Comparison of ENCODE assay signal across 22 cellular contexts in genomic region chr21:46650476-46651098, GRCh38. TPM values are rescaled to one million over a fixed set of nuclear protein-coding genes. Genes with fewer than 3 reads are reported as not detected.
DNase-seq lines count a peak whose midpoint lies in the region; ATAC-seq and TF ChIP-seq lines count a peak whose summit lies in the region.
"Had no signal": no experiment of that assay in that cellular context is flagged by ENCODE, and none has a peak within 500 bp of the region (broad histone marks: within the 10 kb centered on the region; RNA-seq: fewer than 3 reads in every experiment).

No MANE protein-coding gene starts in this region.

- H3K23ac ChIP-seq in neuronal stem cell (ENCODE audit: low read depth, low read length, poor library complexity), result peak overlapping the region; percentile 70

- peak overlapping the region; percentile 1 for H3K27ac Mint-ChIP-seq in activated CD8-positive, alpha-beta memory T cell treated with anti-CD3 and anti-CD28 coated beads, Interleukin-2, amount 10 ng/mL, durations not matched to agents 7 days and 5 days
- peak overlapping the region; percentile 22 for H3K27ac Mint-ChIP-seq in activated T-helper 17 cell treated with anti-CD3 and anti-CD28 coated beads, Interleukin-2, amount 50 U/mL, for 72 hours

- H3K27me3 ChIP-seq in heart right ventricle (no peaks in the 10 kb centered on the region), neuronal stem cell (ENCODE audit: control insufficient read depth in 3 of 3, insufficient read depth in 3 of 3, low read depth in 1 of 3, low read length in 3 of 3) (no peaks in the 10 kb centered on the region), ascending aorta (no peaks in the 10 kb centered on the region)
- H3K27me3 ChIP-seq: adrenal gland, BE2C, spleen had no signal

- TF ChIP-seq CTCF in heart right ventricle (IDR thresholded peaks at IDR 0.05) (no peak), ascending aorta (IDR thresholded peaks at IDR 0.05) (no peak)

- H3K4me1 ChIP-seq in heart right ventricle (peaks cover 0 to 14% (median 9%) of the 10 kb centered on the region in 9 donors), neuronal stem cell (ENCODE audit: control insufficient read depth in 2 of 2, insufficient read depth in 1 of 2, low read depth in 1 of 2, low read length in 2 of 2) (no peaks in the 10 kb centered on the region), ascending aorta (no peaks in the 10 kb centered on the region)
- H3K4me1 ChIP-seq: adrenal gland, BE2C, psoas muscle had no signal

- intact Hi-C loops in heart right ventricle (cut with DNase I), result no loop called here
- intact Hi-C loops in ascending aorta (cut with DNase I), result no loop called here

- WGBS in heart right ventricle, 2 donors, result 53 to 64% methylated on average over 14 of the region's 14 CpGs
- no CpG with 5 or more reads among the region's 14 CpGs for WGBS in neuronal stem cell (ENCODE audit: extremely low coverage in 2 of 2, insufficient read length in 2 of 2, insufficient replicate concordance in 1 of 2), 2 donors

- no peaks in the 10 kb centered on the region for H3K27me3 Mint-ChIP-seq in activated CD8-positive, alpha-beta memory T cell treated with anti-CD3 and anti-CD28 coated beads, Interleukin-2, amount 10 ng/mL, durations not matched to agents 7 days and 5 days
- H3K27me3 Mint-ChIP-seq in activated T-helper 17 cell treated with anti-CD3 and anti-CD28 coated beads, Interleukin-2, amount 50 U/mL, for 72 hours, result no peaks in the 10 kb centered on the region
- H3K27me3 Mint-ChIP-seq: central memory CD8-positive, alpha-beta T cell; naive B cell had no signal

- H4K91ac ChIP-seq in neuronal stem cell (ENCODE audit: low read depth, low read length, poor library complexity), result no peak overlapping the region

- H2BK120ac ChIP-seq in neuronal stem cell (ENCODE audit: low read depth, low read length), result no peak overlapping the region

- no peak for ATAC-seq in activated CD8-positive, alpha-beta memory T cell treated with anti-CD3 and anti-CD28 coated beads, Interleukin-2, amount 10 ng/mL, durations not matched to agents 7 days and 5 days
- ATAC-seq in activated T-helper 17 cell treated with anti-CD3 and anti-CD28 coated beads, Interleukin-2, amount 50 U/mL, for 72 hours (replicated peaks), result no peak
- peak; percentile 47 to 91 (median 82) for ATAC-seq in heart right ventricle
- ATAC-seq: psoas muscle had no signal

- peak overlapping the region; percentile 32 for H2BK15ac ChIP-seq in neuronal stem cell (ENCODE audit: low read length)

- H2BK5ac ChIP-seq in neuronal stem cell (ENCODE audit: low read length), result no peak overlapping the region

- H3K4me3 ChIP-seq in heart right ventricle, result no peak overlapping the region
- peak overlapping the region in 1 of 2 donors; percentile 61 for H3K4me3 ChIP-seq in neuronal stem cell (ENCODE audit: low read length in 2 of 2)
- H3K4me3 ChIP-seq in ascending aorta, result no peak overlapping the region
- H3K4me3 ChIP-seq: adrenal gland, HAP-1, psoas muscle, spleen had no signal

- peaks cover 0 to 25% (median 10%) of the 10 kb centered on the region in 11 donors for H3K9me3 ChIP-seq in heart right ventricle
- peaks cover 8 to 30% of the 10 kb centered on the region in 2 donors for H3K9me3 ChIP-seq in neuronal stem cell (replicated peaks in 1 of 2; ENCODE audit: control insufficient read depth in 2 of 2, insufficient read depth in 1 of 2, low read depth in 1 of 2, low read length in 2 of 2)
- H3K9me3 ChIP-seq in ascending aorta, result peaks cover 3 to 11% of the 10 kb centered on the region in 2 donors
- H3K9me3 ChIP-seq: adrenal gland, HAP-1 had no signal

- CTCF ChIA-PET in activated CD8-positive, alpha-beta memory T cell treated with anti-CD3 and anti-CD28 coated beads, Interleukin-2, amount 10 ng/mL, durations not matched to agents 7 days and 5 days (lab: Charles Lee), result no interaction called here

- no peak overlapping the region for H3K4me3 Mint-ChIP-seq in activated CD8-positive, alpha-beta memory T cell treated with anti-CD3 and anti-CD28 coated beads, Interleukin-2, amount 10 ng/mL, durations not matched to agents 7 days and 5 days
- no peak overlapping the region for H3K4me3 Mint-ChIP-seq in activated T-helper 17 cell treated with anti-CD3 and anti-CD28 coated beads, Interleukin-2, amount 50 U/mL, for 72 hours
- H3K4me3 Mint-ChIP-seq: central memory CD8-positive, alpha-beta T cell; naive B cell had no signal

- peaks cover 0 to 100% (median 74%) of the 10 kb centered on the region in 9 donors for H3K36me3 ChIP-seq in heart right ventricle
- peaks cover 56 to 100% of the 10 kb centered on the region in 2 donors for H3K36me3 ChIP-seq in neuronal stem cell (replicated peaks in 1 of 2; ENCODE audit: control insufficient read depth in 2 of 2, insufficient read depth in 2 of 2, low read length in 2 of 2)
- peaks cover 93 to 96% of the 10 kb centered on the region in 2 donors for H3K36me3 ChIP-seq in ascending aorta

- peaks cover 92% of the 10 kb centered on the region for H3K36me3 Mint-ChIP-seq in activated CD8-positive, alpha-beta memory T cell treated with anti-CD3 and anti-CD28 coated beads, Interleukin-2, amount 10 ng/mL, durations not matched to agents 7 days and 5 days
- peaks cover 100% of the 10 kb centered on the region for H3K36me3 Mint-ChIP-seq in activated T-helper 17 cell treated with anti-CD3 and anti-CD28 coated beads, Interleukin-2, amount 50 U/mL, for 72 hours (ENCODE audit: low read depth)

- no peak overlapping the region for H2BK12ac ChIP-seq in neuronal stem cell (ENCODE audit: low read length)

- no peak overlapping the region for H2AFZ ChIP-seq in neuronal stem cell (ENCODE audit: low read length)

- H3K18ac ChIP-seq in neuronal stem cell (ENCODE audit: low read length), result peak overlapping the region; percentile 36

- H3K14ac ChIP-seq in neuronal stem cell (ENCODE audit: low read length), result no peak overlapping the region

- DNase-seq in activated CD8-positive, alpha-beta memory T cell treated with anti-CD3 and anti-CD28 coated beads, Interleukin-2, amount 10 ng/mL, durations not matched to agents 7 days and 5 days, result no peak
- DNase-seq in activated CD8-positive, alpha-beta memory T cell treated with anti-CD3 and anti-CD28 coated beads, Interleukin-2, amount 50 U/mL, for 4 hours, result no peak
- DNase-seq in heart right ventricle, result peak in 1 of 2 donors; percentile 40
- no peak for DNase-seq in neuronal stem cell (ENCODE audit: low spot score)
- no peak for DNase-seq in ascending aorta (ENCODE audit: low spot score in 2 of 2)
- DNase-seq in NCI-H82 (lab: John Stamatoyannopoulos, UW), result no peak
- DNase-seq in foreskin melanocyte, result no peak
- DNase-seq: BE2C; effector memory CD4-positive, alpha-beta T cell; hippocampal formation; naive B cell; NCI-H1092; NCI-H2029 treated with DMSO at 0.1 percent for 48 hours; psoas muscle; spleen; stimulated activated CD4-positive, alpha-beta T cell treated with anti-CD3 and anti-CD28 coated beads, Interleukin-4, amount 100 ng/mL, for 4 hours had no signal

- H3K9me3 Mint-ChIP-seq in activated CD8-positive, alpha-beta memory T cell treated with anti-CD3 and anti-CD28 coated beads, Interleukin-2, amount 10 ng/mL, durations not matched to agents 7 days and 5 days (ENCODE audit: low read depth), result peaks cover 6% of the 10 kb centered on the region
- H3K9me3 Mint-ChIP-seq in activated T-helper 17 cell treated with anti-CD3 and anti-CD28 coated beads, Interleukin-2, amount 50 U/mL, for 72 hours, result peaks cover 7% of the 10 kb centered on the region

- peaks cover 6% of the 10 kb centered on the region for H3K79me1 ChIP-seq in neuronal stem cell (ENCODE audit: low read depth, low read length)

- no peak overlapping the region for H3K4me2 ChIP-seq in neuronal stem cell (ENCODE audit: insufficient read depth, low read length, poor library complexity, severe bottlenecking)

- no peak overlapping the region for H3K4ac ChIP-seq in neuronal stem cell (ENCODE audit: low read length)

- H2AK5ac ChIP-seq in neuronal stem cell (ENCODE audit: low read depth, low read length), result no peak overlapping the region

- peaks cover 3% of the 10 kb centered on the region for H3K4me1 Mint-ChIP-seq in activated CD8-positive, alpha-beta memory T cell treated with anti-CD3 and anti-CD28 coated beads, Interleukin-2, amount 10 ng/mL, durations not matched to agents 7 days and 5 days
- peaks cover 10% of the 10 kb centered on the region for H3K4me1 Mint-ChIP-seq in activated T-helper 17 cell treated with anti-CD3 and anti-CD28 coated beads, Interleukin-2, amount 50 U/mL, for 72 hours

- H3K27ac ChIP-seq in heart right ventricle, result no peak overlapping the region
- no peak overlapping the region for H3K27ac ChIP-seq in neuronal stem cell (replicated peaks; ENCODE audit: low read length)
- H3K27ac ChIP-seq in ascending aorta, result no peak overlapping the region
- H3K27ac ChIP-seq: adrenal gland, psoas muscle, spleen had no signal

- no peak overlapping the region for H4K8ac ChIP-seq in neuronal stem cell (ENCODE audit: low read depth, low read length)

- peak overlapping the region; percentile 66 for H3K9ac ChIP-seq in neuronal stem cell (ENCODE audit: low read depth, low read length, poor library complexity)

RNA-seq across cellular contexts. Expression of gene PRMT2, which starts 15.1 kb away (rescaled TPM):
- total RNA-seq in activated CD8-positive, alpha-beta memory T cell treated with anti-CD3 and anti-CD28 coated beads, Interleukin-2, amount 10 ng/mL, durations not matched to agents 7 days and 5 days, result 100 to 1,000 TPM in 1 of 2 experiments, 10 to 100 TPM in 1; 99.7 to 107 TPM
- 100 to 1,000 TPM in 1 of 2 donors, 10 to 100 TPM in 1; 88.2 to 108 TPM for total RNA-seq in activated T-helper 17 cell treated with anti-CD3 and anti-CD28 coated beads, Interleukin-2, amount 50 U/mL, for 72 hours
- 10 to 100 TPM; 40.3 to 70.1 (median 56.9) TPM for total RNA-seq in heart right ventricle
- polyA plus RNA-seq in heart right ventricle, result 10 to 100 TPM; 31.2 to 51.6 TPM
- 60.6 TPM for polyA plus RNA-seq in neuronal stem cell (2013, experiment 1 of 2)
- polyA plus RNA-seq in neuronal stem cell (2013, experiment 2 of 2), result 61.2 TPM
- total RNA-seq in ascending aorta, result 23.3 TPM

RNA-seq across cellular contexts. Expression of gene S100B, which starts 45.7 kb away (rescaled TPM):
- 1 to 10 TPM in 1 of 2 experiments, under 1 TPM in 1; 0.77 to 1.5 TPM for total RNA-seq in activated CD8-positive, alpha-beta memory T cell treated with anti-CD3 and anti-CD28 coated beads, Interleukin-2, amount 10 ng/mL, durations not matched to agents 7 days and 5 days
- not detected for total RNA-seq in activated T-helper 17 cell treated with anti-CD3 and anti-CD28 coated beads, Interleukin-2, amount 50 U/mL, for 72 hours
- 1 to 10 TPM in 8 of 10 donors, under 1 TPM in 1, not detected in 1; 0.53 to 5.2 (median 2.9) TPM for total RNA-seq in heart right ventricle
- 10 to 100 TPM in 1 of 2 donors, 1 to 10 TPM in 1; 4.9 to 11.7 TPM for polyA plus RNA-seq in heart right ventricle
- polyA plus RNA-seq in neuronal stem cell (2013, experiment 1 of 2), result 1.1 TPM
- polyA plus RNA-seq in neuronal stem cell (2013, experiment 2 of 2), result 0.96 TPM
- total RNA-seq in ascending aorta, result 0.53 TPM
- total RNA-seq: LHCN-M2 had no signal
- polyA plus RNA-seq: keratinocyte had no signal

Comparison
In these comparisons a context has a peak if more than half of its experiments do, and no peak if none do; other contexts are left out.
1. ATAC-seq: peak in heart right ventricle (8 of 8); none in activated CD8-positive, alpha-beta memory T cell treated with anti-CD3 and anti-CD28 coated beads, Interleukin-2, amount 10 ng/mL, durations not matched to agents 7 days and 5 days (single experiment) and activated T-helper 17 cell treated with anti-CD3 and anti-CD28 coated beads, Interleukin-2, amount 50 U/mL, for 72 hours (single experiment).